Comparison of ENCODE assay signal across 16 cellular contexts in the genomic region with DNA sequence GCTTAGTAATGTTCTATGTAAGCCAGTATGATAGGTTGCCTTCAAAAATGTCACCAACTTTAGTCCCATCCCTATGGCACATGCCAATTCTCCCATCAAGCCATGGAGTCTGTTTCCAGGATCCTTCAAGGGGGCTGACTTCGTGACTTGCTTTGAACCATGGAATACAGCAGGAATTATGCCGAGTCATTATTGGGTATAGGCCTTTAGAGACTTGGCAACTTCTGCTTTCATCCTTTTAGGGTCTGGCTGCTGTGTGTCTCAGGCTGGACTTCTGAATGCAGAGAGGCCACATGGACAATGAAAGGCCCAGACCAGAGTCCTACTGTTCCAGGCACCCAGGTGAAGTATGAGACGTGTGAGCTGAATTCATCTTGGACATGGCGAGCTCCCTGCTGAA.
DNase-seq lines count a peak whose midpoint lies in the region; TF ChIP-seq lines count a peak whose summit lies in the region.
"Had no signal": no experiment of that assay in that cellular context is flagged by ENCODE, and none has a peak within 500 bp of the region (broad histone marks: within the 10 kb centered on the region; RNA-seq: fewer than 3 reads in every experiment).

No MANE protein-coding gene starts in this region.

- peak overlapping the region; percentile 47 for H2AK5ac ChIP-seq in H9 (ENCODE audit: insufficient read length, low read length)

- H3K79me1 ChIP-seq in H9 (ENCODE audit: insufficient read depth, low read depth, low read length, poor library complexity, severe bottlenecking) = no peaks in the 10 kb centered on the region

- H3T11ph ChIP-seq in H9 (ENCODE audit: low read length) = no peak overlapping the region

- no peak overlapping the region for H3K4me2 ChIP-seq in H9 (ENCODE audit: insufficient read depth, insufficient read length, low read length)
- H3K4me2 ChIP-seq: KMS-11 had no signal

- DNase-seq in CD1c-positive myeloid dendritic cell (ENCODE audit: extremely low spot score) = peak; percentile 15
- DNase-seq in H9 = no peak
- peak; percentile 22 for DNase-seq in NOMO-1 treated with DMSO at 0.1 percent for 48 hours (lab: John Stamatoyannopoulos, UW; ENCODE audit: unreplicated experiment)
- no peak for DNase-seq in stimulated activated CD4-positive, alpha-beta T cell treated with anti-CD3 and anti-CD28 coated beads, Interleukin-15, amount 100 ng/mL, for 24 hours
- no peak for DNase-seq in activated CD4-positive, CD25-positive, alpha-beta regulatory T cell (lab: John Stamatoyannopoulos, UW)
- no peak for DNase-seq in NCI-H1436 treated with DMSO at 0.1 percent for 48 hours (lab: John Stamatoyannopoulos, UW)
- DNase-seq: Caco-2; CD4-positive, CD25-positive, alpha-beta regulatory T cell; EL; HCEC 1CT; NCI-H1417; NCI-H1930; NCI-H526 treated with DMSO at 0.1 percent for 48 hours had no signal

- no peak overlapping the region for H3K56ac ChIP-seq in H9 (ENCODE audit: insufficient read length, low read depth, low read length)

- WGBS in H9 (ENCODE audit: extremely low coverage, insufficient read length, low lambda C conversion rate) = no CpG with 5 or more reads among the region's 4 CpGs

- H2BK12ac ChIP-seq in H9 (ENCODE audit: insufficient read length, low read depth, low read length) = no peak overlapping the region

- H4K5ac ChIP-seq in H9 (ENCODE audit: insufficient read length, low read depth, low read length) = no peak overlapping the region

- no peaks in the 10 kb centered on the region for H3K36me3 Mint-ChIP-seq in H9 (ENCODE audit: insufficient read depth in 1 of 3, low read depth in 3 of 3)
- no peaks in the 10 kb centered on the region for H3K36me3 Mint-ChIP-seq in dendritic cell treated with granulocyte-macrophage colony-stimulating factor and Interleukin-4, amounts not matched to agents 40 ng/mL and 50 ng/mL, for 4 days (ENCODE audit: low read depth)

- H3K4me1 ChIP-seq in H9 (ENCODE audit: insufficient read depth, low read length) = no peaks in the 10 kb centered on the region

- no peak overlapping the region for H3K14ac ChIP-seq in H9 (ENCODE audit: insufficient read depth, low read length)

- no peak overlapping the region for H3K4me3 Mint-ChIP-seq in H9
- no peak overlapping the region for H3K4me3 Mint-ChIP-seq in dendritic cell treated with granulocyte-macrophage colony-stimulating factor and Interleukin-4, amounts not matched to agents 40 ng/mL and 50 ng/mL, for 4 days
- H3K4me3 Mint-ChIP-seq: CD4-positive, CD25-positive, alpha-beta regulatory T cell; T-helper 1 cell treated with Interleukin-12 subunit alpha and Interleukin-12 subunit beta and Interleukin-4 antibody, amounts not matched to agents 30 μg/mL and 1 μg/mL, for 36 hours had no signal

- H4K8ac ChIP-seq in H9 (replicated peaks; ENCODE audit: insufficient read length, low read depth, low read length) = no peak overlapping the region

- peaks cover 18% of the 10 kb centered on the region in 2 experiments for H3K4me1 Mint-ChIP-seq in H9
- peaks cover 17% of the 10 kb centered on the region for H3K4me1 Mint-ChIP-seq in dendritic cell treated with granulocyte-macrophage colony-stimulating factor and Interleukin-4, amounts not matched to agents 40 ng/mL and 50 ng/mL, for 4 days (ENCODE audit: low read depth)

- H3K9me3 Mint-ChIP-seq in H9 = no peaks in the 10 kb centered on the region
- no peaks in the 10 kb centered on the region for H3K9me3 Mint-ChIP-seq in dendritic cell treated with granulocyte-macrophage colony-stimulating factor and Interleukin-4, amounts not matched to agents 40 ng/mL and 50 ng/mL, for 4 days
- H3K9me3 Mint-ChIP-seq: CD4-positive, CD25-positive, alpha-beta regulatory T cell; T-helper 1 cell treated with Interleukin-12 subunit alpha and Interleukin-12 subunit beta and Interleukin-4 antibody, amounts not matched to agents 30 μg/mL and 1 μg/mL, for 36 hours had no signal

- intact Hi-C loops in dendritic cell treated with granulocyte-macrophage colony-stimulating factor and Interleukin-4, amounts not matched to agents 40 ng/mL and 50 ng/mL, for 4 days (cut with micrococcal nuclease) = loop anchor here (10.0 kb wide), 1 partner anchor 65 kb away; no protein-coding TSS in a partner anchor

- H3K27ac Mint-ChIP-seq in H9 = peak overlapping the region in 1 of 3 experiments; percentile 17; a peak in 2 of 7 replicates
- peak overlapping the region; percentile 34 for H3K27ac Mint-ChIP-seq in dendritic cell treated with granulocyte-macrophage colony-stimulating factor and Interleukin-4, amounts not matched to agents 40 ng/mL and 50 ng/mL, for 4 days
- H3K27ac Mint-ChIP-seq: T-helper 1 cell treated with Interleukin-12 subunit alpha and Interleukin-12 subunit beta and Interleukin-4 antibody, amounts not matched to agents 30 μg/mL and 1 μg/mL, for 36 hours had no signal

- no peaks in the 10 kb centered on the region for H3K27me3 ChIP-seq in H9 (ENCODE audit: insufficient read depth, low read length)

- no peaks in the 10 kb centered on the region for H3K23me2 ChIP-seq in H9 (ENCODE audit: insufficient read length, low read depth, low read length, poor library complexity, severe bottlenecking)

- H3K27ac ChIP-seq in H9 (ENCODE audit: insufficient read length, low read depth, low read length) = no peak overlapping the region
- H3K27ac ChIP-seq: KMS-11 had no signal

- no peak for TF ChIP-seq CTCF in H9 (conservative IDR thresholded peaks at IDR 0.05)

- no peak overlapping the region for H3K23ac ChIP-seq in H9 (ENCODE audit: insufficient read length, low read depth, low read length)

- no peak overlapping the region for H2AFZ ChIP-seq in H9 (ENCODE audit: low read length)

- H4K91ac ChIP-seq in H9 (ENCODE audit: insufficient read length, low read depth, low read length) = no peak overlapping the region

- H2BK120ac ChIP-seq in H9 (ENCODE audit: low read depth, low read length, poor library complexity, severe bottlenecking) = no peak overlapping the region

- no peak overlapping the region for H2BK15ac ChIP-seq in H9 (ENCODE audit: low read depth, low read length)

- no peaks in the 10 kb centered on the region for H3K9me3 ChIP-seq in H9 (ENCODE audit: control insufficient read depth, low read depth, low read length)
- H3K9me3 ChIP-seq: Caco-2 had no signal

- H3K4ac ChIP-seq in H9 (ENCODE audit: low read depth, low read length) = no peak overlapping the region

- no peak overlapping the region for H2BK5ac ChIP-seq in H9 (ENCODE audit: insufficient read length, low read length)

- H4K20me1 ChIP-seq in H9 (ENCODE audit: control insufficient read depth, insufficient read depth, insufficient read length) = no peaks in the 10 kb centered on the region

- no peak overlapping the region for H3K9ac ChIP-seq in H9 (ENCODE audit: extremely low read depth, insufficient read length, low read length)
- H3K9ac ChIP-seq: KMS-11 had no signal

- H3K27me3 Mint-ChIP-seq in H9 (ENCODE audit: low read depth) = no peaks in the 10 kb centered on the region
- H3K27me3 Mint-ChIP-seq in dendritic cell treated with granulocyte-macrophage colony-stimulating factor and Interleukin-4, amounts not matched to agents 40 ng/mL and 50 ng/mL, for 4 days = no peaks in the 10 kb centered on the region
- H3K27me3 Mint-ChIP-seq: CD4-positive, CD25-positive, alpha-beta regulatory T cell had no signal

- no peak overlapping the region for H3K18ac ChIP-seq in H9 (ENCODE audit: insufficient read length, low read depth, low read length)

- no peak overlapping the region for H2BK20ac ChIP-seq in H9 (ENCODE audit: low read depth, low read length, poor library complexity, severe bottlenecking)

- H3K79me2 ChIP-seq in H9 (ENCODE audit: insufficient read depth, low read length) = 0 out of 2 replicates have a peak, but pooled peaks cover 1% of the 10 kb centered on the region

Comparison
In these comparisons a context has a peak if more than half of its experiments do, and no peak if none do; other contexts are left out.
1. DNase-seq: peak in CD1c-positive myeloid dendritic cell (single experiment) and NOMO-1 treated with DMSO at 0.1 percent for 48 hours (single experiment); none in H9 (single experiment), stimulated activated CD4-positive, alpha-beta T cell treated with anti-CD3 and anti-CD28 coated beads, Interleukin-15, amount 100 ng/mL, for 24 hours (single experiment), activated CD4-positive, CD25-positive, alpha-beta regulatory T cell (0 of 4) and NCI-H1436 treated with DMSO at 0.1 percent for 48 hours (single experiment).